Comparison of ENCODE assay signal across 14 cellular contexts in the genomic region with DNA sequence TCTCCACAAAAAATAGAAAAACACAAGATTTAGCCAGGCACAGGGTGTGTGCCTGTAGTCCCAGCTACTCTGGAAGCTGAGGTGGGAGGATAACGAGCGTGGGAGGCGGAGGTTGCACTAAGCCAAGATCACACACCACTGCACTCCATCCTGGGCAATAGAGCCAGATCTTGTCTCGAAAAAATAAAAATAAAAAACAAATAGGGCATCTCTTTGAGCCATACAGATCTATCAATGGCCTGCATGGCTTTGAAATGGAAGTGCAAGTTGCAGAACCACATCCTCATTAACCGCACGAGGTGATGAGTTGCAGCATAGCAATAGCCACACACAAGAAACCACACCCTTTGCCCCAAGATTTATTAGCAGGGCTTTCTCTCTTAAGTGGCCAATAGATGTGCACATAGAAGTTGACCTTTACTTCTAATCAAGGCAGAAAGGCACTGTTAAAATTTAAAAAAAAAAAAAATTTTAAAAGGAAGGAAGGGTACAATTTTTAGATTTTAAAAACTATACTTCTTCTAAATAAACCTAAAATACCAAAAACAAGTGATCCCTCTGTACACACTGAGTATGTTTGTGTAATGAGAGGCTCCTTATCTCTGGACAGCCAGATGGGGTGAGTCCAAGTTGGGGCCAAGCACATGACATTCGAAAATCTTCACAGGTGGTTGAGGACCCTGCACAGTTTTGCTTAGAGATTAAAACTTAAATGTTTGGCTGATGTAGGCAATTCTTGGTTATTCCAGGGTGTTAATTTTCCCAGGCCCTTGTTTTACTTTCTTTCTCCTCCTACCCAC. TPM values are rescaled to one million over a fixed set of nuclear protein-coding genes. Genes with fewer than 3 reads are reported as not detected.
A peak's percentile ranks its signal among the peaks of the same experiment; 100 is the strongest.
DNase-seq lines count a peak whose midpoint lies in the region; ATAC-seq and TF ChIP-seq lines count a peak whose summit lies in the region.
"Had no signal": no experiment of that assay in that cellular context is flagged by ENCODE, and none has a peak within 500 bp of the region (broad histone marks: within the 10 kb centered on the region; RNA-seq: fewer than 3 reads in every experiment).

No MANE protein-coding gene starts in this region.

- H3K4me2 ChIP-seq in osteoblast (ENCODE audit: insufficient read depth, low read length), result no peak overlapping the region

- H3K79me2 ChIP-seq in osteoblast (ENCODE audit: insufficient read depth, low read length), result no peaks in the 10 kb centered on the region

- no peaks in the 10 kb centered on the region for H4K20me1 ChIP-seq in osteoblast (ENCODE audit: insufficient read depth, low read length)

- H3K4me3 ChIP-seq in CD8-positive, alpha-beta memory T cell (ENCODE audit: low read length), result no peak overlapping the region
- H3K4me3 ChIP-seq in osteoblast (ENCODE audit: insufficient read depth, low read length), result no peak overlapping the region
- H3K4me3 ChIP-seq: dorsolateral prefrontal cortex, transverse colon had no signal

- H3K4me1 Mint-ChIP-seq in immature natural killer cell, result peaks cover 24 to 30% of the 10 kb centered on the region in 2 donors
- peaks cover 10 to 16% (median 14%) of the 10 kb centered on the region in 3 donors for H3K4me1 Mint-ChIP-seq in CD8-positive, alpha-beta memory T cell

- H3K36me3 ChIP-seq in CD8-positive, alpha-beta memory T cell (ENCODE audit: insufficient read depth, low read length), result no peaks in the 10 kb centered on the region
- H3K36me3 ChIP-seq in osteoblast (ENCODE audit: insufficient read depth, low read length), result no peaks in the 10 kb centered on the region
- H3K36me3 ChIP-seq: transverse colon had no signal

- peak overlapping the region; percentile 6 to 62 (median 51) for H3K4me3 Mint-ChIP-seq in immature natural killer cell
- no peak overlapping the region for H3K4me3 Mint-ChIP-seq in CD8-positive, alpha-beta memory T cell
- H3K4me3 Mint-ChIP-seq: neural crest cell had no signal

- CTCF ChIA-PET in CD8-positive, alpha-beta memory T cell (lab: Charles Lee), result no interaction called here

- peaks cover 5% of the 10 kb centered on the region for H3K4me1 ChIP-seq in CD8-positive, alpha-beta memory T cell (ENCODE audit: insufficient read depth, low read length)
- H3K4me1 ChIP-seq in osteoblast (ENCODE audit: insufficient read depth, low read length), result peaks cover 19% of the 10 kb centered on the region

- no peaks in the 10 kb centered on the region for H3K9me3 ChIP-seq in CD8-positive, alpha-beta memory T cell (ENCODE audit: low read length)
- H3K9me3 ChIP-seq in osteoblast (ENCODE audit: low read depth, low read length), result no peaks in the 10 kb centered on the region
- H3K9me3 ChIP-seq: transverse colon had no signal

- H3K9me3 Mint-ChIP-seq in immature natural killer cell, result no peaks in the 10 kb centered on the region
- H3K9me3 Mint-ChIP-seq in CD8-positive, alpha-beta memory T cell, result no peaks in the 10 kb centered on the region

- peak; percentile 87 to 93 for DNase-seq in NOMO-1 (lab: John Stamatoyannopoulos, UW; ENCODE audit: unreplicated experiment in 2 of 2)
- peak; percentile 13 to 45 (median 38) for DNase-seq in immature natural killer cell
- DNase-seq in CD8-positive, alpha-beta memory T cell, result no peak
- DNase-seq in omental fat pad (ENCODE audit: low spot score), result no peak
- DNase-seq in stimulated activated naive CD4-positive, alpha-beta T cell (lab: John Stamatoyannopoulos, UW), result no peak
- DNase-seq in osteoblast (ENCODE audit: insufficient read length, low spot score, missing footprints), result no peak
- DNase-seq: dorsolateral prefrontal cortex, NCI-H1694, NCI-H774, small intestine, transverse colon had no signal

- no peak overlapping the region for H2AFZ ChIP-seq in osteoblast (ENCODE audit: low read length)

- POLR2A ChIA-PET in CD8-positive, alpha-beta memory T cell (lab: Charles Lee), result no interaction called here

- TF ChIP-seq CTCF in omental fat pad (IDR thresholded peaks at IDR 0.05) (no peak), osteoblast (IDR thresholded peaks at IDR 0.05; ENCODE audit: extremely low read depth, low read depth, low read length) (no peak)

- peaks cover 0 to 5% (median 0%) of the 10 kb centered on the region in 3 donors for H3K27me3 Mint-ChIP-seq in immature natural killer cell (ENCODE audit: low read depth in 3 of 3)
- H3K27me3 Mint-ChIP-seq in CD8-positive, alpha-beta memory T cell, result no peaks in the 10 kb centered on the region

- ATAC-seq in GM18868 (IDR thresholded peaks at IDR 0.05; ENCODE audit: unreplicated experiment), result peak; percentile 47
- peak; percentile 72 for ATAC-seq in GM21423 (IDR thresholded peaks at IDR 0.05; ENCODE audit: unreplicated experiment)
- no peak for ATAC-seq in omental fat pad (ENCODE audit: low FRiP score)

- H3K27ac ChIP-seq in CD8-positive, alpha-beta memory T cell (ENCODE audit: low read depth, low read length), result no peak overlapping the region
- no peak overlapping the region for H3K27ac ChIP-seq in osteoblast (ENCODE audit: low read depth, low read length)
- H3K27ac ChIP-seq: dorsolateral prefrontal cortex, transverse colon had no signal

- no peaks in the 10 kb centered on the region for H3K36me3 Mint-ChIP-seq in immature natural killer cell
- H3K36me3 Mint-ChIP-seq in CD8-positive, alpha-beta memory T cell, result peaks cover 0 to 3% (median under 1%) of the 10 kb centered on the region in 3 donors

- no peaks in the 10 kb centered on the region for H3K27me3 ChIP-seq in CD8-positive, alpha-beta memory T cell (ENCODE audit: insufficient read depth, low read length, poor library complexity, severe bottlenecking)
- H3K27me3 ChIP-seq in osteoblast (ENCODE audit: insufficient read depth, low read length), result no peaks in the 10 kb centered on the region
- H3K27me3 ChIP-seq: dorsolateral prefrontal cortex, transverse colon had no signal

- peak overlapping the region in 3 of 6 donors; percentile 6 to 13 (median 13) for H3K27ac Mint-ChIP-seq in immature natural killer cell
- peak overlapping the region in 2 of 8 donors; percentile 37 to 49 for H3K27ac Mint-ChIP-seq in CD8-positive, alpha-beta memory T cell

RNA-seq across cellular contexts. Expression of a gene that starts 53.4 kb away (rescaled TPM):
- polyA plus RNA-seq in immature natural killer cell, result under 1 TPM in 1 of 3 donors, not detected in 2; 0.09 TPM
- total RNA-seq in CD8-positive, alpha-beta memory T cell, result under 1 TPM; 0.20 to 0.27 TPM
- 0.12 TPM for polyA plus RNA-seq in CD8-positive, alpha-beta memory T cell
- total RNA-seq in omental fat pad, result 10 to 100 TPM; 31.3 to 64.0 (median 46.5) TPM
- 5.8 and 5.9 TPM in 2 replicates for total RNA-seq in osteoblast

Comparison
In these comparisons a context has a peak if more than half of its experiments do, and no peak if none do; other contexts are left out.
1. DNase-seq: peak in NOMO-1 (2 of 2) and immature natural killer cell (3 of 3); none in CD8-positive, alpha-beta memory T cell (0 of 5), omental fat pad (single experiment), stimulated activated naive CD4-positive, alpha-beta T cell (0 of 6) and osteoblast (single experiment).
2. H3K4me3 Mint-ChIP-seq: peak in immature natural killer cell (5 of 5); none in CD8-positive, alpha-beta memory T cell (0 of 7).